ENCODE assay signal across 15 cellular contexts in the genomic region with DNA sequence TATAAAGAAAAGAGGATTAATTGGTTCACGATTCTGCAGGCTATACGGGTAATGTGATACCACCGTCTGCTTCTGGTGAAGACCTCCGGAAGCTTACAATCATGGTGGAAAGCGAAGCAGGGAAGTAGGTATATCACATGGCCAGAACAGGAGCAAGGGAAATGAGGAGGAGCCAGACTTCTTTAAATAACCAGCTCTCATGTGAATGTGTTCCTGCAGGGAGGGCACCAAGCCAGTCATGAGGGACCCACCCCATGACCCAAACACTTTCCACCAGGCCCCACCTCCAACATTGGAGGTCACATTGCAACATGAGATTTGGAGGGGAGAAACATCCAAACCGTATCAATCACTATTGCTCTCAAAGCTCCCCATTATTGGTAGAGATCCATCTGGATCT.
A peak's percentile ranks its signal among the peaks of the same experiment; 100 is the strongest.
DNase-seq lines count a peak whose midpoint lies in the region; ATAC-seq, FAIRE-seq and TF ChIP-seq lines count a peak whose summit lies in the region.
"Had no signal": no experiment of that assay in that cellular context is flagged by ENCODE, and none has a peak within 500 bp of the region (broad histone marks: within the 10 kb centered on the region; RNA-seq: fewer than 3 reads in every experiment).

No MANE protein-coding gene starts in this region.

- H3K79me2 ChIP-seq in keratinocyte (ENCODE audit: control insufficient read depth, insufficient read depth, low read length), result no peaks in the 10 kb centered on the region

- DNase-seq in HFFc6 (no peak), breast epithelium (ENCODE audit: low spot score in 2 of 2) (no peak), keratinocyte (ENCODE audit: low read depth, low spot score) (no peak), thoracic aorta (ENCODE audit: low spot score) (no peak), NCI-H1436 (lab: John Stamatoyannopoulos, UW) (no peak), HK-2 (ENCODE audit: unreplicated experiment) (no peak)
- DNase-seq: activated CD4-positive, CD25-positive, alpha-beta regulatory T cell; activated naive CD8-positive, alpha-beta T cell treated with anti-CD3 and anti-CD28 coated beads for 36 hours; glutamatergic neuron; KG1; NCI-H187 treated with DMSO at 0.1 percent for 48 hours had no signal

- H4K20me1 ChIP-seq in keratinocyte (ENCODE audit: control insufficient read depth, extremely low read depth, insufficient read depth, low read length), result no peaks in the 10 kb centered on the region

- H3K4me2 ChIP-seq in keratinocyte (ENCODE audit: control insufficient read depth, extremely low read depth, insufficient read depth, low read depth, low read length), result peak overlapping the region; percentile 9

- TF ChIP-seq CTCF in HFFc6 (IDR thresholded peaks at IDR 0.05) (no peak), breast epithelium (IDR thresholded peaks at IDR 0.05) (no peak), keratinocyte (optimal IDR thresholded peaks at IDR 0.05 in 1 of 3, IDR thresholded peaks at IDR 0.05 in 1 of 3, conservative IDR thresholded peaks at IDR 0.05 in 1 of 3; ENCODE audit: extremely low read depth in 1 of 3, insufficient read depth in 2 of 3, low read length in 3 of 3) (no peak), thoracic aorta (IDR thresholded peaks at IDR 0.05) (no peak)

- H3K27ac ChIP-seq in breast epithelium (peak overlapping the region; percentile 58 to 78), keratinocyte (ENCODE audit: control insufficient read depth, insufficient read depth, low read length) (peak overlapping the region; percentile 84), thoracic aorta (peak overlapping the region; percentile 91 to 93)
- H3K27ac ChIP-seq: C4-2B had no signal

- H3K27me3 ChIP-seq in breast epithelium, result no peaks in the 10 kb centered on the region
- no peaks in the 10 kb centered on the region for H3K27me3 ChIP-seq in keratinocyte (ENCODE audit: control insufficient read depth, extremely low read depth, insufficient read depth, low read length)
- H3K27me3 ChIP-seq in thoracic aorta (replicated peaks; ENCODE audit: insufficient read depth), result no peaks in the 10 kb centered on the region

- H3K36me3 ChIP-seq in breast epithelium (no peaks in the 10 kb centered on the region), keratinocyte (ENCODE audit: control insufficient read depth in 2 of 2, extremely low read depth in 1 of 2, insufficient read depth in 2 of 2, low read length in 2 of 2) (no peaks in the 10 kb centered on the region), thoracic aorta (no peaks in the 10 kb centered on the region)

- H3K27ac Mint-ChIP-seq in HFFc6, result peak overlapping the region; percentile 98
- H3K27ac Mint-ChIP-seq: activated naive CD8-positive, alpha-beta T cell treated with anti-CD3 and anti-CD28 coated beads for 36 hours had no signal

- H3K9ac ChIP-seq in keratinocyte (ENCODE audit: control insufficient read depth, extremely low read depth, insufficient read depth, low read length), result peak overlapping the region; percentile 33

- TF ChIP-seq POLR2A in breast epithelium (IDR thresholded peaks at IDR 0.05), result no peak

- H3K4me1 ChIP-seq in breast epithelium (no peaks in the 10 kb centered on the region), keratinocyte (ENCODE audit: control insufficient read depth, extremely low read depth, insufficient read depth, low read length) (peaks cover 40% of the 10 kb centered on the region), thoracic aorta (ENCODE audit: control insufficient read depth in 1 of 2, low read depth in 2 of 2) (peaks cover 34 to 80% of the 10 kb centered on the region in 2 donors)

- H3K9me3 Mint-ChIP-seq in HFFc6, result no peaks in the 10 kb centered on the region
- H3K9me3 Mint-ChIP-seq: activated naive CD8-positive, alpha-beta T cell treated with anti-CD3 and anti-CD28 coated beads for 36 hours; neural crest cell had no signal

- H3K4me3 ChIP-seq in breast epithelium (no peak overlapping the region), keratinocyte (ENCODE audit: control insufficient read depth in 2 of 3, extremely low read depth in 1 of 3, insufficient read depth in 2 of 3, low read depth in 1 of 3, low read length in 3 of 3) (no peak overlapping the region), thoracic aorta (peak overlapping the region; percentile 38)

- H3K4me1 Mint-ChIP-seq in HFFc6 (ENCODE audit: low read depth), result peaks cover 66% of the 10 kb centered on the region
- H3K4me1 Mint-ChIP-seq: activated naive CD8-positive, alpha-beta T cell treated with anti-CD3 and anti-CD28 coated beads for 36 hours had no signal

- no peak overlapping the region for H2AFZ ChIP-seq in keratinocyte (ENCODE audit: control insufficient read depth, low read length)

- intact Hi-C loops in breast epithelium (cut with DNase I; ENCODE audit: low total_unique reads), result no loop called here

- no peaks in the 10 kb centered on the region for H3K9me1 ChIP-seq in keratinocyte (ENCODE audit: control insufficient read depth, extremely low read depth, insufficient read depth, low read length)

- peak overlapping the region; percentile 74 for H3K4me3 Mint-ChIP-seq in HFFc6
- H3K4me3 Mint-ChIP-seq: activated naive CD8-positive, alpha-beta T cell treated with anti-CD3 and anti-CD28 coated beads for 36 hours; neural crest cell had no signal

- ATAC-seq in thoracic aorta (ENCODE audit: insufficient number of reproducible peaks, low FRiP score, low read depth) (peak; percentile 21), HG03342 (IDR thresholded peaks at IDR 0.05; ENCODE audit: unreplicated experiment) (no peak), HG02571 (IDR thresholded peaks at IDR 0.05; ENCODE audit: unreplicated experiment) (no peak)

- dilution Hi-C loops in keratinocyte (cut with MboI; ENCODE audit: extremely low pct_ligation_motif_present, low sequenced_read_pairs), result no loop called here

- H3K36me3 Mint-ChIP-seq in HFFc6 (ENCODE audit: low read depth), result no peaks in the 10 kb centered on the region
- H3K36me3 Mint-ChIP-seq: activated naive CD8-positive, alpha-beta T cell treated with anti-CD3 and anti-CD28 coated beads for 36 hours had no signal

- no peaks in the 10 kb centered on the region for H3K9me3 ChIP-seq in breast epithelium
- H3K9me3 ChIP-seq in keratinocyte (ENCODE audit: control insufficient read depth, low read depth, low read length), result no peaks in the 10 kb centered on the region
- no peaks in the 10 kb centered on the region for H3K9me3 ChIP-seq in thoracic aorta

- FAIRE-seq in keratinocyte (lab: Jason Lieb, UNC), result peak; percentile 32

- no peaks in the 10 kb centered on the region for H3K27me3 Mint-ChIP-seq in HFFc6 (ENCODE audit: insufficient read depth)
- H3K27me3 Mint-ChIP-seq: activated naive CD8-positive, alpha-beta T cell treated with anti-CD3 and anti-CD28 coated beads for 36 hours had no signal
